8 cellular contexts compared by ENCODE assay signal in genomic region chr10:102059987-102060386, GRCh38.
"Had no signal": no experiment of that assay in that cellular context is flagged by ENCODE, and none has a peak within 500 bp of the region (broad histone marks: within the 10 kb centered on the region; RNA-seq: fewer than 3 reads in every experiment).

No MANE protein-coding gene starts in this region.

- H3K27me3 Mint-ChIP-seq: IgD-negative memory B cell had no signal

- DNase-seq: GM23248, GOT3, H7, KG1 had no signal

- H3K9ac ChIP-seq: GM23248 had no signal

- FAIRE-seq: HTR-8/SVneo had no signal

- H3K27ac Mint-ChIP-seq: IgD-negative memory B cell had no signal

- H3K9me3 ChIP-seq: HAP-1 had no signal

- ATAC-seq: HCT116 had no signal

- H2AFZ ChIP-seq: GM23248 had no signal

- H3K4me3 ChIP-seq: GM23248, HAP-1 had no signal

- H3K36me3 Mint-ChIP-seq: IgD-negative memory B cell had no signal

- H3K27ac ChIP-seq: GM23248 had no signal

- H3K4me1 ChIP-seq: HAP-1 had no signal

- H3K9me3 Mint-ChIP-seq: IgD-negative memory B cell had no signal
